1 cellular context compared by ENCODE assay signal in genomic region chr17:80771612-80772005, GRCh38.
TF ChIP-seq lines count a peak whose summit lies in the region.

No MANE protein-coding gene starts in this region.

TF ChIP-seq in IMR-90, 13 proteins besides CTCF, POLR2A, EP300 and RAD21 (continued from another document):
- TF ChIP-seq MXI1 (IDR thresholded peaks at IDR 0.05; ENCODE audit: borderline replicate concordance, low read depth, low read length): no peak
- TF ChIP-seq CHD1 (IDR thresholded peaks at IDR 0.05; ENCODE audit: low read depth, low read length): no peak
- no peak for TF ChIP-seq MAFK (IDR thresholded peaks at IDR 0.05; ENCODE audit: low read depth, low read length)
- TF ChIP-seq USF2 (IDR thresholded peaks at IDR 0.05; ENCODE audit: low read depth, low read length): no peak
- TF ChIP-seq CEBPB (IDR thresholded peaks at IDR 0.05; ENCODE audit: low read depth, low read length): no peak
- TF ChIP-seq MAZ (IDR thresholded peaks at IDR 0.05; ENCODE audit: borderline replicate concordance, low read depth, low read length): no peak
